Comparison of ENCODE assay signal across 1 cellular context in genomic region chr1:245673920-245674414, GRCh38.
TF ChIP-seq lines count a peak whose summit lies in the region.

No MANE protein-coding gene starts in this region.

TF ChIP-seq in K562, 482 proteins besides CTCF, POLR2A, EP300 and RAD21 (continued from another document):
- TF ChIP-seq, protein P1, sequence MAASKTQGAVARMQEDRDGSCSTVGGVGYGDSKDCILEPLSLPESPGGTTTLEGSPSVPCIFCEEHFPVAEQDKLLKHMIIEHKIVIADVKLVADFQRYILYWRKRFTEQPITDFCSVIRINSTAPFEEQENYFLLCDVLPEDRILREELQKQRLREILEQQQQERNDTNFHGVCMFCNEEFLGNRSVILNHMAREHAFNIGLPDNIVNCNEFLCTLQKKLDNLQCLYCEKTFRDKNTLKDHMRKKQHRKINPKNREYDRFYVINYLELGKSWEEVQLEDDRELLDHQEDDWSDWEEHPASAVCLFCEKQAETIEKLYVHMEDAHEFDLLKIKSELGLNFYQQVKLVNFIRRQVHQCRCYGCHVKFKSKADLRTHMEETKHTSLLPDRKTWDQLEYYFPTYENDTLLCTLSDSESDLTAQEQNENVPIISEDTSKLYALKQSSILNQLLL (CRISPR knock-in tag; IDR thresholded peaks at IDR 0.05; ENCODE audit: borderline replicate concordance), result no peak
- TF ChIP-seq ZZZ3 (IDR thresholded peaks at IDR 0.05) (no peak), MEIS2 (IDR thresholded peaks at IDR 0.05; ENCODE audit: partially characterized antibody) (peak; percentile 55), PBX2 (CRISPR knock-in tag; IDR thresholded peaks at IDR 0.05; ENCODE audit: low read depth) (no peak), PBX2 (tag; conservative IDR thresholded peaks at IDR 0.05; ENCODE audit: low read depth) (peak; percentile 58), TCF3 (CRISPR knock-in tag; IDR thresholded peaks at IDR 0.05) (peak; percentile 62), JUND (IDR thresholded peaks at IDR 0.05; ENCODE audit: borderline replicate concordance, low read depth, low read length) (no peak), JUND (tag; IDR thresholded peaks at IDR 0.05; ENCODE audit: borderline replicate concordance, low read depth, low read length) (peak; percentile 40; the same call in 1 of the 3 replicates), HDAC1 (IDR thresholded peaks at IDR 0.05) (no peak), E2F4 (CRISPR knock-in tag; IDR thresholded peaks at IDR 0.05; ENCODE audit: low read depth) (no peak), PHF20 (IDR thresholded peaks at IDR 0.05; ENCODE audit: partially characterized antibody) (no peak), TRIM25 (IDR thresholded peaks at IDR 0.05; ENCODE audit: borderline replicate concordance) (no peak), CSDE1 (IDR thresholded peaks at IDR 0.05) (no peak)
